11 cellular contexts compared by ENCODE assay signal in the genomic region with DNA sequence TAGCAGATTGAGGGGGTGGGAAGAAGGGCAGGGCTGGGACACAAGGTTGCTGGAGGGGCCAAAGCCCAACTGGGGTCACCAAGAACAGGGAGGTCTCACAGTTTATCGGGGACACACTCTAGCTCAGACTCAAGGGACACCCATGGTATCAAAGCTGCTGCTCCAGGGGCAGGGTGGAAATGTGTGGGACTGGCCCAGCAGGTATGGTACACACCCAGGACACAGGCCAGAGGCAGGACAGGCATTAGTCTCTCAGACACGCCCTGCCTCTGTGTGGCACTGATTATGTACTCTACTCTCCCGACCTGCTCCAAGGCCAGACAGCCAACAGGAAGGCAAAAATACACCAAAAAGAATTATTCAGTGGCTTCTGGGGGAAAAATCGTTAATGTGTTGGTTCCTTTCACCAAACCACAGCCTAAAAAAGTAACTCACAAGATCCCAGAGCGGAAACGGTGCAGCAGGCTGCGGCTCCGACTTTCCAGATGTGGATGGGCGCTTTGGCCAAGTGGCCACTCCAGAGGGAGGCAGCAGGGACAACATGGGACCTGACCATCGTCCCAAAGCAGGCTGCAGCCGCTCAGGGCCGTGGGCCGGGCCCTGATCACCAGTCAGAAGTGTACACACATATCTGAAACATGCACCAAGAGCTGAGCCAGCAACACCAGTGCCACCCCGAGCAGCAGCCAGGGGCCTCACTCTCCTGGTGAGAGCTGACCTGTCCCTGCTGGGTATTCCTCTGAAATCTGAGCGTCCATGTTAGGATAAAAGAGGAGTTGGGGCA. TPM values are rescaled to one million over a fixed set of nuclear protein-coding genes. Genes with fewer than 3 reads are reported as not detected.
DNase-seq lines count a peak whose midpoint lies in the region; ATAC-seq and TF ChIP-seq lines count a peak whose summit lies in the region.
"Had no signal": no experiment of that assay in that cellular context is flagged by ENCODE, and none has a peak within 500 bp of the region (broad histone marks: within the 10 kb centered on the region; RNA-seq: fewer than 3 reads in every experiment).

No MANE protein-coding gene starts in this region.

- H3K27ac Mint-ChIP-seq in Calu3 (ENCODE audit: unreplicated experiment) = peak overlapping the region; percentile 77
- H3K27ac Mint-ChIP-seq in nephron progenitor cell = peak overlapping the region; percentile 64

- H3K4me3 Mint-ChIP-seq in Calu3 (ENCODE audit: low read depth, unreplicated experiment) = peak overlapping the region; percentile 93
- H3K4me3 Mint-ChIP-seq in nephron progenitor cell = peak overlapping the region; percentile 84

- no peaks in the 10 kb centered on the region for H3K27me3 Mint-ChIP-seq in Calu3 (ENCODE audit: unreplicated experiment)
- H3K27me3 Mint-ChIP-seq in nephron progenitor cell (ENCODE audit: low read depth, poor library complexity) = peaks cover 4% of the 10 kb centered on the region

- H3K27ac ChIP-seq in body of pancreas = peak overlapping the region; percentile 29 to 79 (median 57)

- peaks cover 53% of the 10 kb centered on the region for H3K4me1 Mint-ChIP-seq in Calu3 (ENCODE audit: low read depth, unreplicated experiment)
- H3K4me1 Mint-ChIP-seq in nephron progenitor cell = peaks cover 41% of the 10 kb centered on the region

- H3K36me3 Mint-ChIP-seq in Calu3 (ENCODE audit: insufficient read depth, unreplicated experiment) (peaks cover 83% of the 10 kb centered on the region), nephron progenitor cell (ENCODE audit: low read depth) (peaks cover 11% of the 10 kb centered on the region)

- H3K4me1 ChIP-seq in body of pancreas = peaks cover 36% of the 10 kb centered on the region

- no peaks in the 10 kb centered on the region for H3K9me3 ChIP-seq in body of pancreas
- H3K9me3 ChIP-seq: thoracic aorta had no signal

- H3K36me3 ChIP-seq in body of pancreas (replicated peaks in 1 of 2; ENCODE audit: insufficient read depth in 1 of 2, low read depth in 2 of 2) = peaks cover 4 to 6% of the 10 kb centered on the region in 2 donors

- peak overlapping the region; percentile 45 for H3K4me3 ChIP-seq in Jurkat, Clone E6-1 (ENCODE audit: low read length)
- no peak overlapping the region for H3K4me3 ChIP-seq in body of pancreas

- H3K9me3 Mint-ChIP-seq in Calu3 (ENCODE audit: low read depth, unreplicated experiment) (no peaks in the 10 kb centered on the region), nephron progenitor cell (no peaks in the 10 kb centered on the region)

- DNase-seq in Calu3 (peak; percentile 40), body of pancreas (no peak), nephron progenitor cell (no peak), NCI-H526 (lab: John Stamatoyannopoulos, UW) (no peak), NCI-H1417 (lab: John Stamatoyannopoulos, UW) (no peak), NAMALWA (ENCODE audit: low spot score) (no peak)
- peak; percentile 60 for DNase-seq in Jurkat, Clone E6-1 (ENCODE audit: low read depth, low spot score)
- DNase-seq: kidney had no signal

- WGBS in body of pancreas, 2 donors = 67 to 73% methylated on average over 11 to 15 of the region's 15 CpGs

- TF ChIP-seq CTCF in Calu3 (IDR thresholded peaks at IDR 0.05; ENCODE audit: unreplicated experiment) (no peak), body of pancreas (IDR thresholded peaks at IDR 0.05) (no peak), nephron progenitor cell (IDR thresholded peaks at IDR 0.05) (no peak)

- ATAC-seq in body of pancreas (no peak), GM21381 (IDR thresholded peaks at IDR 0.05; ENCODE audit: unreplicated experiment) (no peak)

- intact Hi-C loops in Calu3 (cut with micrococcal nuclease; ENCODE audit: unreplicated experiment) (no loop called here), body of pancreas (cut with DNase I) (no loop called here)

- BruUV-seq in Calu3 (replicated peaks; lab: Mats Ljungman, UMichigan) = no TSS peak

- no peak for TF ChIP-seq POLR2A in body of pancreas (IDR thresholded peaks at IDR 0.05)

- no peaks in the 10 kb centered on the region for H3K27me3 ChIP-seq in body of pancreas

- CTCF ChIA-PET in Calu3 (lab: Charles Lee) = no interaction called here

RNA-seq across cellular contexts. Expression of a gene that starts 1.0 kb away (rescaled TPM):
- total RNA-seq in Calu3 (2022) (50.3 and 56.0 TPM in 2 replicates), body of pancreas (10 to 100 TPM; 23.9 to 48.5 TPM)
- 32.6 TPM for polyA plus RNA-seq in Jurkat, Clone E6-1 (2012; ENCODE audit: insufficient read depth, insufficient read length)

RNA-seq across cellular contexts. Expression of a gene that starts 7.8 kb away (rescaled TPM):
- total RNA-seq in Calu3 (2022) (58.4 and 60.9 TPM in 2 replicates), body of pancreas (10 to 100 TPM; 13.0 to 25.1 TPM)
- 39.1 TPM for polyA plus RNA-seq in Jurkat, Clone E6-1 (2012; ENCODE audit: insufficient read depth, insufficient read length)

RNA-seq across cellular contexts. Expression of a gene that starts 8.6 kb away (rescaled TPM):
- total RNA-seq in Calu3 (2022) = 36.1 and 37.9 TPM in 2 replicates
- polyA plus RNA-seq in Jurkat, Clone E6-1 (2012; ENCODE audit: insufficient read depth, insufficient read length) = 15.1 TPM
- total RNA-seq in body of pancreas = 10 to 100 TPM in 1 of 2 donors, 1 to 10 TPM in 1; 8.3 to 14.5 TPM

RNA-seq across cellular contexts. Expression of a gene that starts 16.9 kb away (rescaled TPM):
- total RNA-seq in Calu3 (2022) = 0.27 and 0.47 TPM in 2 replicates
- not detected for polyA plus RNA-seq in Jurkat, Clone E6-1 (2012; ENCODE audit: insufficient read depth, insufficient read length)
- total RNA-seq in body of pancreas = 1 to 10 TPM in 1 of 2 donors, under 1 TPM in 1; 0.66 to 1.8 TPM
- total RNA-seq: dermis microvascular lymphatic vessel endothelial cell had no signal

RNA-seq across cellular contexts. Expression of a gene that starts 18.1 kb away (rescaled TPM):
- total RNA-seq in Calu3 (2022) (102 and 105 TPM in 2 replicates), body of pancreas (10 to 100 TPM; 38.2 to 54.2 TPM)
- polyA plus RNA-seq in Jurkat, Clone E6-1 (2012; ENCODE audit: insufficient read depth, insufficient read length) = 78.4 TPM

Comparison
In these comparisons a context has a peak if more than half of its experiments do, and no peak if none do; other contexts are left out.
1. DNase-seq: peak in Calu3 (single experiment) and Jurkat, Clone E6-1 (single experiment); none in body of pancreas (0 of 4), nephron progenitor cell (single experiment), NCI-H526 (0 of 2), NCI-H1417 (0 of 3) and NAMALWA (single experiment).